25 cellular contexts compared by ENCODE assay signal in genomic region chr3:27252646-27253045, GRCh38.
DNase-seq lines count a peak whose midpoint lies in the region; ATAC-seq, FAIRE-seq and TF ChIP-seq lines count a peak whose summit lies in the region.
"Had no signal": no experiment of that assay in that cellular context is flagged by ENCODE, and none has a peak within 500 bp of the region (broad histone marks: within the 10 kb centered on the region; RNA-seq: fewer than 3 reads in every experiment).

No MANE protein-coding gene starts in this region.

- TF ChIP-seq CTCF in AG10803 (conservative IDR thresholded peaks at IDR 0.05; ENCODE audit: low read length) (no peak), astrocyte (IDR thresholded peaks at IDR 0.05; ENCODE audit: insufficient read depth, low read depth, low read length) (no peak), K562 (IDR thresholded peaks at IDR 0.05 in 2 of 3, conservative IDR thresholded peaks at IDR 0.05 in 1 of 3; ENCODE audit: insufficient read depth in 2 of 3, low read depth in 1 of 3, low read length in 3 of 3) (no peak)

- H3K27me3 ChIP-seq in astrocyte (ENCODE audit: insufficient read depth, low read length) (no peaks in the 10 kb centered on the region), K562 (ENCODE audit: control insufficient read depth in 2 of 2, insufficient read depth in 2 of 2, low read length in 2 of 2) (no peaks in the 10 kb centered on the region)
- H3K27me3 ChIP-seq: BE2C; BLaER1 treated with 17β-estradiol and CSF1 and Interleukin-3, amounts not matched to agents 10 nM and 100 nM had no signal

- no peak overlapping the region for H3K4me3 Mint-ChIP-seq in astrocyte (ENCODE audit: unreplicated experiment)
- H3K4me3 Mint-ChIP-seq: CD14-positive monocyte; CD4-positive, alpha-beta T cell; CD8-positive, alpha-beta memory T cell; GM23338; H9; HFFc6 had no signal

- TF ChIP-seq EP300 in K562 (IDR thresholded peaks at IDR 0.05; ENCODE audit: low read length): no peak

- peaks cover 3% of the 10 kb centered on the region for H3K9me3 Mint-ChIP-seq in astrocyte (ENCODE audit: unreplicated experiment)
- H3K9me3 Mint-ChIP-seq: HFFc6 had no signal

- DNase-seq in AG10803 (ENCODE audit: low read depth) (peak; percentile 5), astrocyte (ENCODE audit: low read depth) (peak; percentile 8), K562 (ENCODE audit: extremely low read depth in 1 of 4, low spot score in 3 of 4) (no peak), renal cortical epithelial cell (ENCODE audit: low read depth) (peak; percentile 21), NK-92 (lab: John Stamatoyannopoulos, UW; ENCODE audit: unreplicated experiment) (no peak), DMS 273 (lab: John Stamatoyannopoulos, UW; ENCODE audit: unreplicated experiment) (no peak)
- DNase-seq in activated CD4-positive, alpha-beta T cell treated with anti-CD3 and anti-CD28 coated beads for 1 hour: no peak
- DNase-seq: AML-193; BE2C; CD4-positive, alpha-beta T cell; CD8-positive, alpha-beta memory T cell; DMS53; DMS79 treated with DMSO at 0.1 percent for 48 hours; GF-D8; H9; HFFc6 had no signal

- H3K27ac Mint-ChIP-seq in astrocyte (ENCODE audit: unreplicated experiment): no peak overlapping the region
- H3K27ac Mint-ChIP-seq: CD4-positive, alpha-beta T cell; CD8-positive, alpha-beta memory T cell; GM23338; H9; HFFc6 had no signal

- H3K27ac ChIP-seq in astrocyte (ENCODE audit: low read depth, low read length) (no peak overlapping the region), K562 (ENCODE audit: extremely low read depth, low read depth, low read length) (no peak overlapping the region)
- H3K27ac ChIP-seq: 22Rv1; BLaER1 treated with 17β-estradiol and CSF1 and Interleukin-3, amounts not matched to agents 10 nM and 100 nM had no signal

- no peaks in the 10 kb centered on the region for H3K79me2 ChIP-seq in astrocyte (ENCODE audit: insufficient read depth, low read length)
- H3K79me2 ChIP-seq in K562 (ENCODE audit: control insufficient read depth, insufficient read depth, low read length): no peaks in the 10 kb centered on the region

- intact Hi-C loops in K562 (cut with micrococcal nuclease): no loop called here

- FAIRE-seq in astrocyte (lab: Jason Lieb, UNC) (no peak), K562 (lab: Jason Lieb, UNC) (no peak)
- FAIRE-seq: A204.1, D721Med, GM12891, GM18507 had no signal

- H4K20me1 ChIP-seq in astrocyte (ENCODE audit: insufficient read depth, low read length): no peaks in the 10 kb centered on the region
- H4K20me1 ChIP-seq in K562 (replicated peaks; ENCODE audit: control insufficient read depth, insufficient read depth, low read length): no peaks in the 10 kb centered on the region
- H4K20me1 ChIP-seq: BLaER1 treated with 17β-estradiol and CSF1 and Interleukin-3, amounts not matched to agents 10 nM and 100 nM had no signal

- no peak for TF ChIP-seq RAD21 in K562 (CRISPR knock-in tag; conservative IDR thresholded peaks at IDR 0.05 in 1 of 2, IDR thresholded peaks at IDR 0.05 in 1 of 2)

- H3K9me1 ChIP-seq in K562 (ENCODE audit: control insufficient read depth, insufficient read depth, low read length): no peaks in the 10 kb centered on the region

- TF ChIP-seq POLR2A in K562 (conservative IDR thresholded peaks at IDR 0.05): no peak

- ATAC-seq in K562 (no peak), esophagus mucosa (no peak)
- ATAC-seq: GM23338 had no signal

- no peak overlapping the region for H2AFZ ChIP-seq in astrocyte (ENCODE audit: low read depth, low read length)
- no peak overlapping the region for H2AFZ ChIP-seq in K562 (ENCODE audit: low read depth, low read length)
- H2AFZ ChIP-seq: GM23338 had no signal

- no peaks in the 10 kb centered on the region for H3K36me3 ChIP-seq in astrocyte (ENCODE audit: insufficient read depth, low read length)
- no peaks in the 10 kb centered on the region for H3K36me3 ChIP-seq in K562 (ENCODE audit: control insufficient read depth, insufficient read depth, low read length)
- H3K36me3 ChIP-seq: BE2C had no signal

- CTCF ChIA-PET in K562 (lab: Yijun Ruan, JAX; ENCODE audit: low intra/inter-chr PET ratio): no interaction called here

- POLR2A ChIA-PET in K562 (lab: Yijun Ruan, JAX): no interaction called here

- peaks cover 4% of the 10 kb centered on the region for H3K36me3 Mint-ChIP-seq in astrocyte (ENCODE audit: low read depth, unreplicated experiment)
- H3K36me3 Mint-ChIP-seq: CD14-positive monocyte had no signal

- BruUV-seq in K562 (replicated peaks; lab: Mats Ljungman, UMichigan): no TSS peak

- in situ Hi-C loops in K562 (cut with MboI): no loop called here

- H3K4me1 Mint-ChIP-seq in astrocyte (ENCODE audit: low read depth, unreplicated experiment): no peaks in the 10 kb centered on the region
- H3K4me1 Mint-ChIP-seq: CD14-positive monocyte; CD8-positive, alpha-beta memory T cell; GM23338; H9 had no signal

- H3K27me3 Mint-ChIP-seq in astrocyte (ENCODE audit: low read depth, unreplicated experiment): no peaks in the 10 kb centered on the region

- H3K4me1 ChIP-seq in astrocyte (ENCODE audit: insufficient read depth, low read length) (no peaks in the 10 kb centered on the region), K562 (replicated peaks in 1 of 2; ENCODE audit: control insufficient read depth in 2 of 2, insufficient read depth in 2 of 2, low read length in 2 of 2) (no peaks in the 10 kb centered on the region)
- H3K4me1 ChIP-seq: BE2C; BLaER1 treated with 17β-estradiol and CSF1 and Interleukin-3, amounts not matched to agents 10 nM and 100 nM had no signal

- no peak overlapping the region for H3K4me3 ChIP-seq in AG10803 (ENCODE audit: low read length)
- no peak overlapping the region for H3K4me3 ChIP-seq in astrocyte (ENCODE audit: insufficient read depth, low read depth, low read length)
- no peak overlapping the region for H3K4me3 ChIP-seq in K562
- H3K4me3 ChIP-seq: BLaER1 treated with 17β-estradiol and CSF1 and Interleukin-3, amounts not matched to agents 10 nM and 100 nM; GM23338 had no signal

- H3K4me2 ChIP-seq in astrocyte (ENCODE audit: low read length) (no peak overlapping the region), K562 (ENCODE audit: insufficient read depth, low read length) (no peak overlapping the region)
- H3K4me2 ChIP-seq: BLaER1 treated with 17β-estradiol and CSF1 and Interleukin-3, amounts not matched to agents 10 nM and 100 nM; GM23338 had no signal

- no peak overlapping the region for H3K9ac ChIP-seq in astrocyte (ENCODE audit: low read length)
- no peak overlapping the region for H3K9ac ChIP-seq in K562 (ENCODE audit: insufficient read depth in 1 of 2, low read depth in 2 of 2, low read length in 2 of 2)
- H3K9ac ChIP-seq: BLaER1 treated with 17β-estradiol and CSF1 and Interleukin-3, amounts not matched to agents 10 nM and 100 nM had no signal

- H3K9me3 ChIP-seq in astrocyte (ENCODE audit: insufficient read depth, low read depth, low read length) (no peaks in the 10 kb centered on the region), K562 (replicated peaks; ENCODE audit: control insufficient read depth, insufficient read depth, low read depth, low read length) (no peaks in the 10 kb centered on the region)
- H3K9me3 ChIP-seq: BE2C; BLaER1 treated with 17β-estradiol and CSF1 and Interleukin-3, amounts not matched to agents 10 nM and 100 nM had no signal

TF ChIP-seq in K562, 482 proteins besides CTCF, POLR2A, EP300 and RAD21:
- TF ChIP-seq PHB2 (IDR thresholded peaks at IDR 0.05; ENCODE audit: low read depth): no peak
- no peak for TF ChIP-seq ZNF3 (CRISPR knock-in tag; IDR thresholded peaks at IDR 0.05)
- no peak for TF ChIP-seq ELK1 (CRISPR knock-in tag; IDR thresholded peaks at IDR 0.05)
- TF ChIP-seq RBM25 (IDR thresholded peaks at IDR 0.05; ENCODE audit: low read depth, low read length, severe bottlenecking): peak; percentile 16

Comparison
In these comparisons a context has a peak if more than half of its experiments do, and no peak if none do; other contexts are left out.
1. DNase-seq: peak in AG10803 (single experiment), astrocyte (single experiment) and renal cortical epithelial cell (single experiment); none in K562 (0 of 4), NK-92 (single experiment), activated CD4-positive, alpha-beta T cell treated with anti-CD3 and anti-CD28 coated beads for 1 hour (single experiment) and DMS 273 (single experiment).